16 cellular contexts compared by ENCODE assay signal in the genomic region with DNA sequence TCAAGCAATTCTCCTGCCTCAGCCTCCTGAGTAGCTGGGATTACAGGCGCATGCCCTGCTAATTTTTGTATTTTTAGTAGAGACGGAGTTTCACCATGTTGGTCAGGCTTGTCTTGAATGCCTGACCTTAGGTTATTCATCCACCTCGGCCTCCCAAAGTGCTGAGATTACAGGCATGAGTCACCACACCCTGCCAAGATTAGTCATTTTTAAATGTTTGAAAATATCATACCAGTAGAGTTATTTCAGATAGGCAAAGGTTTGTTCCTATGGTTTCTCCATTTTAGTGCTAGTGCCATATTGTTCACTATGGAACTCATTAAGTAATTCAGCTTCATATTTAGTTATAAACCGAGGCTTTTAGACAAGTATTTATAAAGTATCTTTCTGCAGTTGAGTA. TPM values are rescaled to one million over a fixed set of nuclear protein-coding genes. Genes with fewer than 3 reads are reported as not detected.
DNase-seq lines count a peak whose midpoint lies in the region; ATAC-seq and TF ChIP-seq lines count a peak whose summit lies in the region.
"Had no signal": no experiment of that assay in that cellular context is flagged by ENCODE, and none has a peak within 500 bp of the region (broad histone marks: within the 10 kb centered on the region; RNA-seq: fewer than 3 reads in every experiment).

No MANE protein-coding gene starts in this region.

- H3K9me3 ChIP-seq in Panc1 (ENCODE audit: control insufficient read depth, insufficient read depth, low read depth, low read length) (peaks cover 3% of the 10 kb centered on the region; the same call in 1 of the 2 replicates), trophoblast cell (ENCODE audit: insufficient read depth, low read depth, low read length) (no peaks in the 10 kb centered on the region)

- H3K4me3 ChIP-seq in Panc1 (ENCODE audit: low read depth in 2 of 2, low read length in 2 of 2) (no peak overlapping the region), trophoblast cell (ENCODE audit: low read depth, low read length) (no peak overlapping the region)
- H3K4me3 ChIP-seq: hepatocyte had no signal

- no peak overlapping the region for H4K91ac ChIP-seq in trophoblast cell (ENCODE audit: low read depth, low read length)

- peak; percentile 86 for DNase-seq in EL
- peak; percentile 51 for DNase-seq in Panc1 (ENCODE audit: low read depth, low spot score)
- peak; percentile 53 for DNase-seq in dermis blood vessel endothelial cell
- DNase-seq in trophoblast cell = peak; percentile 72 to 73
- no peak for DNase-seq in NAMALWA (ENCODE audit: low spot score)
- no peak for DNase-seq in activated gamma-delta T cell (lab: John Stamatoyannopoulos, UW)
- DNase-seq: activated CD8-positive, alpha-beta T cell treated with anti-CD3 and anti-CD28 coated beads, Interleukin-2, amount 10 ng/mL, durations not matched to agents 7 days and 5 days; CD8-positive, alpha-beta memory T cell; GOT3; KBM-7; mesendoderm; NCI-H2107; stimulated activated CD4-positive, alpha-beta T cell treated with anti-CD3 and anti-CD28 coated beads, Interleukin-4, amount 100 ng/mL, for 1 hour had no signal

- no peaks in the 10 kb centered on the region for H3K79me1 ChIP-seq in trophoblast cell (ENCODE audit: low read length)

- WGBS in trophoblast cell (ENCODE audit: extremely low coverage, insufficient coverage, insufficient read length) = no CpG with 5 or more reads among the region's 4 CpGs

- in situ Hi-C loops in Panc1 (cut with HindIII; ENCODE audit: low pct_unique_long_range_greater_than_20kb, low sequenced_read_pairs) = no loop called here

- no TSS peak for BruUV-seq in Panc1 (replicated peaks; lab: Mats Ljungman, UMichigan)

- H3K23ac ChIP-seq in trophoblast cell (ENCODE audit: low read length) = no peak overlapping the region

- H3K27me3 ChIP-seq in Panc1 (ENCODE audit: control insufficient read depth, insufficient read depth, low read length) (no peaks in the 10 kb centered on the region), trophoblast cell (ENCODE audit: insufficient read depth, low read length) (no peaks in the 10 kb centered on the region)
- H3K27me3 ChIP-seq: hepatocyte had no signal

- no peak overlapping the region for H2AK5ac ChIP-seq in trophoblast cell (ENCODE audit: low read length)

- H2BK5ac ChIP-seq in trophoblast cell (ENCODE audit: low read depth, low read length, poor library complexity) = no peak overlapping the region

- ATAC-seq in Panc1 = peak; percentile 86
- ATAC-seq in GM21737 (IDR thresholded peaks at IDR 0.05; ENCODE audit: unreplicated experiment) = no peak
- no peak for ATAC-seq in HG03457 (IDR thresholded peaks at IDR 0.05; ENCODE audit: unreplicated experiment)
- ATAC-seq: activated CD8-positive, alpha-beta T cell treated with anti-CD3 and anti-CD28 coated beads, Interleukin-2, amount 10 ng/mL, durations not matched to agents 7 days and 5 days had no signal

- no peaks in the 10 kb centered on the region for H3K79me2 ChIP-seq in trophoblast cell (ENCODE audit: control insufficient read depth, insufficient read depth, low read length, poor library complexity)
- H3K79me2 ChIP-seq: hepatocyte had no signal

- H3K14ac ChIP-seq in trophoblast cell (ENCODE audit: low read length) = no peak overlapping the region

- no peaks in the 10 kb centered on the region for H3K36me3 ChIP-seq in Panc1 (ENCODE audit: control insufficient read depth, insufficient read depth, low read length)
- H3K36me3 ChIP-seq in trophoblast cell (ENCODE audit: control insufficient read depth in 1 of 2, insufficient read depth in 2 of 2, low read length in 2 of 2) = no peaks in the 10 kb centered on the region

- no peak overlapping the region for H3K4ac ChIP-seq in trophoblast cell (ENCODE audit: low read depth, low read length)

- intact Hi-C loops in Panc1 (cut with micrococcal nuclease; ENCODE audit: unreplicated experiment) = no loop called here

- no peak overlapping the region for H2BK120ac ChIP-seq in trophoblast cell (ENCODE audit: insufficient read depth, low read length, poor library complexity)

- TF ChIP-seq CTCF in Panc1 (IDR thresholded peaks at IDR 0.05) = no peak

- CTCF ChIA-PET in Panc1 (lab: Charles Lee) = no interaction called here

- no peak overlapping the region for H3K4me2 ChIP-seq in trophoblast cell (ENCODE audit: low read length)
- H3K4me2 ChIP-seq: hepatocyte had no signal

- no peak overlapping the region for H2BK12ac ChIP-seq in trophoblast cell (ENCODE audit: low read length)

- no peak overlapping the region for H4K12ac ChIP-seq in trophoblast cell (ENCODE audit: low read depth, low read length)

- no peak overlapping the region for H2AFZ ChIP-seq in trophoblast cell (ENCODE audit: insufficient read depth, low read length, poor library complexity)
- H2AFZ ChIP-seq: hepatocyte had no signal

- no peak overlapping the region for H4K8ac ChIP-seq in trophoblast cell (ENCODE audit: low read depth, low read length)

- H3K9ac ChIP-seq in trophoblast cell (ENCODE audit: low read length) = no peak overlapping the region

- POLR2A ChIA-PET in Panc1 (lab: Charles Lee) = no interaction called here

- no peak overlapping the region for H3K18ac ChIP-seq in trophoblast cell (ENCODE audit: low read length)

- no peak overlapping the region for H3K27ac ChIP-seq in Panc1 (ENCODE audit: low read length)
- H3K27ac ChIP-seq in trophoblast cell (ENCODE audit: low read depth, low read length) = no peak overlapping the region
- H3K27ac ChIP-seq: hepatocyte had no signal

- H3K4me1 ChIP-seq in Panc1 (ENCODE audit: control insufficient read depth, insufficient read depth, low read length) (no peaks in the 10 kb centered on the region), trophoblast cell (ENCODE audit: control insufficient read depth in 1 of 2, insufficient read depth in 2 of 2, low read length in 2 of 2) (no peaks in the 10 kb centered on the region)

RNA-seq across cellular contexts. Expression of gene HIBCH, which starts 52.3 kb away (rescaled TPM):
- total RNA-seq in Panc1 (2021; ENCODE audit: unreplicated experiment) (21.7 TPM), dermis blood vessel endothelial cell (22.6 and 26.2 TPM in 2 replicates)
- 15.3 TPM for polyA plus RNA-seq in Panc1 (2012; ENCODE audit: insufficient read length)
- 12.8 and 12.9 TPM in 2 replicates for polyA plus RNA-seq in trophoblast cell (2013)

Comparison
In these comparisons a context has a peak if more than half of its experiments do, and no peak if none do; other contexts are left out.
1. DNase-seq: peak in EL (single experiment), Panc1 (single experiment), dermis blood vessel endothelial cell (single experiment) and trophoblast cell (2 of 2); none in NAMALWA (single experiment) and activated gamma-delta T cell (single experiment).